21 cellular contexts compared by ENCODE assay signal in the genomic region with DNA sequence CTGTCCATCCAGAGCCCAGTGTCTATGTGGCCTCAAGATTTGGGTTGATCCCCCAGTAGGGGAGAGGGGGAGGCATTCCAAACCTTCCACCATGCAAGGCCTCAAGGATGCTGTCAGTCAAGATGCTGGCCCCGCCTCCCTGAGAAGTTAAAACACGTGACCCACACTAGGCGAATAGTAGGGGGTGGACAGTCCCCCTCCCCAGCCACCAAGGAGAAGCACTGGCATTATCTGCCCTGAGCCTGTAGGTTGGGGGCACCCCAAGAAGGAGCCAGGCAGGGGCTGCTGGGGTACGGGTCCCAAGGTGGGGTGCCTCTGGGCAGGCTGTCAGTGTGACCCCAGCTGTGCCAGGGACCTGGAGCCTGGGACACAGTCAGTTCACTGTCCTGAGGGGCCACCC. TPM values are rescaled to one million over a fixed set of nuclear protein-coding genes. Genes with fewer than 3 reads are reported as not detected.
A peak's percentile ranks its signal among the peaks of the same experiment; 100 is the strongest.
DNase-seq lines count a peak whose midpoint lies in the region; ATAC-seq and TF ChIP-seq lines count a peak whose summit lies in the region.
"Had no signal": no experiment of that assay in that cellular context is flagged by ENCODE, and none has a peak within 500 bp of the region (broad histone marks: within the 10 kb centered on the region; RNA-seq: fewer than 3 reads in every experiment).

No MANE protein-coding gene starts in this region.

- TF ChIP-seq CTCF in CD8-positive, alpha-beta T cell (IDR thresholded peaks at IDR 0.05): no peak
- TF ChIP-seq CTCF in osteocyte (IDR thresholded peaks at IDR 0.05): no peak
- TF ChIP-seq CTCF in WERI-Rb-1 (IDR thresholded peaks at IDR 0.05; ENCODE audit: low read depth, low read length): no peak

- no peaks in the 10 kb centered on the region for H3K27me3 Mint-ChIP-seq in CD8-positive, alpha-beta T cell (ENCODE audit: low read depth)
- no peaks in the 10 kb centered on the region for H3K27me3 Mint-ChIP-seq in osteocyte (ENCODE audit: unreplicated experiment)
- peaks cover 8% of the 10 kb centered on the region for H3K27me3 Mint-ChIP-seq in activated naive CD8-positive, alpha-beta T cell treated with anti-CD3 and anti-CD28 coated beads, Interleukin-2, amount 50 U/mL, for 24 hours
- H3K27me3 Mint-ChIP-seq: activated naive CD8-positive, alpha-beta T cell had no signal

- H3K4me1 Mint-ChIP-seq in CD8-positive, alpha-beta T cell (ENCODE audit: low read depth): peaks cover 18% of the 10 kb centered on the region
- peaks cover 42% of the 10 kb centered on the region for H3K4me1 Mint-ChIP-seq in osteocyte (ENCODE audit: unreplicated experiment)
- H3K4me1 Mint-ChIP-seq in activated naive CD8-positive, alpha-beta T cell treated with anti-CD3 and anti-CD28 coated beads, Interleukin-2, amount 50 U/mL, for 24 hours: peaks cover 11% of the 10 kb centered on the region

- H3K36me3 ChIP-seq in CD8-positive, alpha-beta T cell (ENCODE audit: insufficient read depth, low read length): no peaks in the 10 kb centered on the region
- H3K36me3 ChIP-seq in HUES6 (ENCODE audit: control insufficient read depth, insufficient read depth, low read length) (peaks cover 8% of the 10 kb centered on the region), esophagus (ENCODE audit: control insufficient read depth in 2 of 2, insufficient read depth in 2 of 2, low read length in 1 of 2) (no peaks in the 10 kb centered on the region), WERI-Rb-1 (peaks cover 13% of the 10 kb centered on the region)
- H3K36me3 ChIP-seq: cardiac muscle cell, thoracic aorta had no signal

- H3K36me3 Mint-ChIP-seq in CD8-positive, alpha-beta T cell: no peaks in the 10 kb centered on the region
- H3K36me3 Mint-ChIP-seq in osteocyte (ENCODE audit: unreplicated experiment): peaks cover 5% of the 10 kb centered on the region
- no peaks in the 10 kb centered on the region for H3K36me3 Mint-ChIP-seq in activated naive CD8-positive, alpha-beta T cell treated with anti-CD3 and anti-CD28 coated beads, Interleukin-2, amount 50 U/mL, for 24 hours (ENCODE audit: low read depth)
- H3K36me3 Mint-ChIP-seq: activated naive CD8-positive, alpha-beta T cell; CD4-positive, CD25-positive, alpha-beta regulatory T cell had no signal

- ATAC-seq in CD8-positive, alpha-beta T cell: no peak
- no peak for ATAC-seq in activated naive CD8-positive, alpha-beta T cell treated with anti-CD3 and anti-CD28 coated beads, Interleukin-2, amount 50 U/mL, for 24 hours
- no peak for ATAC-seq in HG03469 (IDR thresholded peaks at IDR 0.05; ENCODE audit: unreplicated experiment)

- POLR2A ChIA-PET in CD8-positive, alpha-beta T cell (lab: Charles Lee): interaction anchor here (1.1 kb wide), 1 partner anchor 31 kb away, joined by 3 read pairs; no protein-coding TSS in a partner anchor

- H3K9me3 ChIP-seq in CD8-positive, alpha-beta T cell (ENCODE audit: low read length): no peaks in the 10 kb centered on the region
- no peaks in the 10 kb centered on the region for H3K9me3 ChIP-seq in HUES6 (ENCODE audit: control insufficient read depth, insufficient read depth, low read depth, low read length)
- H3K9me3 ChIP-seq in esophagus (ENCODE audit: control insufficient read depth in 2 of 2, insufficient read depth in 1 of 2, low read depth in 1 of 2, low read length in 1 of 2): no peaks in the 10 kb centered on the region
- H3K9me3 ChIP-seq in WERI-Rb-1 (ENCODE audit: severe bottlenecking): no peaks in the 10 kb centered on the region
- H3K9me3 ChIP-seq: HAP-1, thoracic aorta had no signal

- CTCF ChIA-PET in CD8-positive, alpha-beta T cell (lab: Charles Lee): interaction anchor here (1.3 to 1.9 kb wide), 4 partner anchors 10 to 57 kb away, joined by 3 to 5 read pairs (median 5); no protein-coding TSS in a partner anchor

- no peak overlapping the region for H3K4me3 ChIP-seq in CD8-positive, alpha-beta T cell (ENCODE audit: low read depth, low read length)
- H3K4me3 ChIP-seq in HUES6 (ENCODE audit: low read depth, low read length): peak overlapping the region; percentile 79; the same call in 1 of the 2 replicates
- H3K4me3 ChIP-seq in esophagus (ENCODE audit: low read depth in 1 of 2, low read length in 2 of 2): peak overlapping the region in 1 of 2 donors; percentile 75
- no peak overlapping the region for H3K4me3 ChIP-seq in WERI-Rb-1 (ENCODE audit: low read depth, low read length)
- H3K4me3 ChIP-seq: cardiac muscle cell had no signal

- DNase-seq in CD8-positive, alpha-beta T cell: no peak
- no peak for DNase-seq in osteocyte (ENCODE audit: extremely low spot score, unreplicated experiment)
- no peak for DNase-seq in activated CD4-positive, CD25-positive, alpha-beta regulatory T cell treated with anti-CD3 and anti-CD28 coated beads, Interleukin-2, amount 50 U/mL, for 72 hours
- DNase-seq in activated naive CD8-positive, alpha-beta T cell treated with anti-CD3 and anti-CD28 coated beads, Interleukin-2, amount 50 U/mL, for 24 hours: no peak
- DNase-seq in WERI-Rb-1: no peak
- DNase-seq: activated CD4-positive, alpha-beta T cell treated with anti-CD3 and anti-CD28 coated beads, Interleukin-2, amount 50 U/mL, for 1 hour; activated T-cell treated with anti-CD3 and anti-CD28 coated beads, Interleukin-2, amount 50 U/mL, for 1 hour; CD4-positive, CD25-positive, alpha-beta regulatory T cell; effector memory CD4-positive, alpha-beta T cell; NCI-H1105 treated with DMSO at 0.1 percent for 48 hours; NK-92 treated with Interleukin-12 subunit alpha and Interleukin-12 subunit beta, amount 100 ng/mL, for 24 hours; SHP77; T-helper 9 cell had no signal

- H3K4me1 ChIP-seq in CD8-positive, alpha-beta T cell (ENCODE audit: insufficient read depth, low read length): peaks cover 18% of the 10 kb centered on the region
- H3K4me1 ChIP-seq in HUES6 (ENCODE audit: control insufficient read depth, insufficient read depth, low read length): peaks cover 27% of the 10 kb centered on the region
- peaks cover 13 to 34% of the 10 kb centered on the region in 2 donors for H3K4me1 ChIP-seq in esophagus (ENCODE audit: control insufficient read depth in 2 of 2, insufficient read depth in 2 of 2, low read length in 1 of 2)

- no peak overlapping the region for H3K27ac ChIP-seq in CD8-positive, alpha-beta T cell (ENCODE audit: low read depth, low read length)
- no peak overlapping the region for H3K27ac ChIP-seq in HUES6 (ENCODE audit: low read depth, low read length)
- H3K27ac ChIP-seq in esophagus (ENCODE audit: low read depth in 2 of 2, low read length in 1 of 2): peak overlapping the region; percentile 74 to 84
- no peak overlapping the region for H3K27ac ChIP-seq in WERI-Rb-1
- H3K27ac ChIP-seq: cardiac muscle cell had no signal

- H3K27ac Mint-ChIP-seq in CD8-positive, alpha-beta T cell: no peak overlapping the region
- H3K27ac Mint-ChIP-seq in osteocyte (ENCODE audit: unreplicated experiment): no peak overlapping the region
- no peak overlapping the region for H3K27ac Mint-ChIP-seq in activated naive CD8-positive, alpha-beta T cell treated with anti-CD3 and anti-CD28 coated beads, Interleukin-2, amount 50 U/mL, for 24 hours
- H3K27ac Mint-ChIP-seq: activated naive CD8-positive, alpha-beta T cell; CD4-positive, CD25-positive, alpha-beta regulatory T cell; IgD-negative memory B cell had no signal

- intact Hi-C loops in CD8-positive, alpha-beta T cell (cut with DNase I, micrococcal nuclease): loop anchor here in 1 of 2 experiments (10.0 kb wide), 2 partner anchors 241 to 699 kb away; a partner anchor contains a TSS

- 55% methylated on average over 4 of the region's 4 CpGs for WGBS in esophagus, 2 donors

- H3K27me3 ChIP-seq in CD8-positive, alpha-beta T cell (ENCODE audit: insufficient read depth, low read length): no peaks in the 10 kb centered on the region
- H3K27me3 ChIP-seq in HUES6 (ENCODE audit: control insufficient read depth, insufficient read depth, low read length) (no peaks in the 10 kb centered on the region), esophagus (ENCODE audit: control insufficient read depth in 1 of 2, insufficient read depth in 2 of 2, low read length in 2 of 2) (no peaks in the 10 kb centered on the region), WERI-Rb-1 (ENCODE audit: insufficient read depth, low read depth, severe bottlenecking) (no peaks in the 10 kb centered on the region)
- H3K27me3 ChIP-seq: cardiac muscle cell had no signal

- peak overlapping the region; percentile 11 for H3K4me3 Mint-ChIP-seq in CD8-positive, alpha-beta T cell
- peak overlapping the region; percentile 47 for H3K4me3 Mint-ChIP-seq in osteocyte (ENCODE audit: unreplicated experiment)
- H3K4me3 Mint-ChIP-seq in activated naive CD8-positive, alpha-beta T cell treated with anti-CD3 and anti-CD28 coated beads, Interleukin-2, amount 50 U/mL, for 24 hours: no peak overlapping the region

- no peaks in the 10 kb centered on the region for H3K9me3 Mint-ChIP-seq in CD8-positive, alpha-beta T cell
- no peaks in the 10 kb centered on the region for H3K9me3 Mint-ChIP-seq in osteocyte (ENCODE audit: unreplicated experiment)
- H3K9me3 Mint-ChIP-seq in activated naive CD8-positive, alpha-beta T cell treated with anti-CD3 and anti-CD28 coated beads, Interleukin-2, amount 50 U/mL, for 24 hours: no peaks in the 10 kb centered on the region
- H3K9me3 Mint-ChIP-seq: CD4-positive, CD25-positive, alpha-beta regulatory T cell; IgD-negative memory B cell had no signal

- no peak overlapping the region for H3K9ac ChIP-seq in HUES6 (ENCODE audit: low read length)

RNA-seq across cellular contexts. Expression of a gene that starts 2.3 kb away (rescaled TPM):
- total RNA-seq in CD8-positive, alpha-beta T cell: 10 to 100 TPM; 19.4 to 22.8 TPM
- polyA plus RNA-seq in esophagus: 10 to 100 TPM; 27.9 to 67.7 TPM
- 57.0 and 58.8 TPM in 2 replicates for total RNA-seq in osteocyte

RNA-seq across cellular contexts. Expression of a gene that starts 19.2 kb away (rescaled TPM):
- total RNA-seq in CD8-positive, alpha-beta T cell: not detected
- under 1 TPM; 0.01 to 0.04 TPM for polyA plus RNA-seq in esophagus
- total RNA-seq in osteocyte: not detected in 2 replicates
- total RNA-seq: cardiac muscle cell; CD4-positive, CD25-positive, alpha-beta regulatory T cell; thoracic aorta had no signal
- polyA plus RNA-seq: CD4-positive, CD25-positive, alpha-beta regulatory T cell; IgD-negative memory B cell had no signal

Comparison
In these comparisons a context has a peak if more than half of its experiments do, and no peak if none do; other contexts are left out.
1. H3K27ac ChIP-seq: peak in esophagus (2 of 2); none in CD8-positive, alpha-beta T cell (single experiment), HUES6 (single experiment) and WERI-Rb-1 (single experiment).